8 cellular contexts compared by ENCODE assay signal in the genomic region with DNA sequence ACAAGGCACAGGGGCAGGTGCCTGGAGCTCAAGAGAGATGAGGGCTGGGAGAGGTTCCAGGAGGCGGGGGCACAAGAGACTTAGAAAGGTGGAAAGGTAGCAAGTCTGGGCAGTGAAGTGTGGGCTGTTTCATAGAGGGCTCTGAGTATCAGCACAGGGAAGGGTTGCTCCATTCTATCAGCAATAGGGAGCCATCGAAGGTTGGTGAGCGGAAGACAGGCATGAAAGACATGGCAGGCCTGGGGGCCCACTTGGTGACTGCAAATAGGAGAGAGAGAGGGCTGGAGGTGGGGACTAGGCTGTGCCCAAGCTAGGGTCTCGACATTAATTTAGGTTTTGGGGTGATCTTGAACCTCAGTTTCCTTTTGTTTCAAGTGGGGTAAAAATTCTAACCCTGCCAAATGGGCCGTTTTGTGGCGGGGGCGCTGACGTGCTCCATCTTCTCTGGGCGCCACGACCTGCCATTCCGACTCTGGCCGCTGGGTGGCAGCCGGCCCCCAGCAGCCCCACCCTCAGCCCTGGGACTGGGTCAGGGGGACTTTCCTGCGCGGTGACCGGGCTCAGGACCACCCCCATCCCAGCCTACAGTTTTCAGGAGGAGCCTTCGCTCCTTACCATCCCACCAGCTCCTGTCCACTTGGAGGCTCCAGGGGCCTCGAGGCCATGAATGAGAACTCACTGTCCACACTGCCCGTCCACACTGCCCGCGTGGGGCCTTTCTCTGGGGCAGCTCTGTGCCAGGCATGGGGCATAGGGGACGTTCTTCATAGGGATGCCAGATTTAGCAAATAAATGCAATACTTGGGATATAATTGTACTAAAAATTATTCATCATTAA. TPM values are rescaled to one million over a fixed set of nuclear protein-coding genes. Genes with fewer than 3 reads are reported as not detected.
DNase-seq lines count a peak whose midpoint lies in the region; ATAC-seq, FAIRE-seq and TF ChIP-seq lines count a peak whose summit lies in the region.

No MANE protein-coding gene starts in this region.

- WGBS in right lobe of liver (ENCODE audit: insufficient coverage, low coverage, low lambda C conversion rate, missing lambda C conversion rate) = 24% methylated on average over 7 of the region's 22 CpGs

- peak; percentile 69 for DNase-seq in Calu3
- peak; percentile 58 for DNase-seq in HTR-8/SVneo (ENCODE audit: insufficient read length, low spot score)
- peak; percentile 76 for DNase-seq in activated CD4-positive, CD25-positive, alpha-beta regulatory T cell treated with anti-CD3 and anti-CD28 coated beads, Interleukin-2, amount 50 U/mL, for 72 hours
- DNase-seq in cerebellar cortex (ENCODE audit: low spot score) = peak; percentile 47
- peak in 1 of 3 donors; percentile 44 for DNase-seq in right lobe of liver
- peak; percentile 5 for DNase-seq in stimulated activated CD8-positive, alpha-beta memory T cell treated with anti-CD3 and anti-CD28 coated beads, Interleukin-15, amount 100 ng/mL, for 1 hour (ENCODE audit: low read depth)
- no peak for DNase-seq in T1000 (lab: John Stamatoyannopoulos, UW)

- no peak overlapping the region for H3K4me3 Mint-ChIP-seq in Calu3 (ENCODE audit: low read depth, unreplicated experiment)

- no peaks in the 10 kb centered on the region for H3K4me1 Mint-ChIP-seq in Calu3 (ENCODE audit: low read depth, unreplicated experiment)

- H3K4me1 ChIP-seq in right lobe of liver = no peaks in the 10 kb centered on the region

- CTCF ChIA-PET in Calu3 (lab: Charles Lee) = interaction anchor here (0.6 to 1.3 kb wide), 3 partner anchors 22 to 360 kb away, joined by 3 to 4 read pairs (median 3); no protein-coding TSS in a partner anchor

- no TSS peak for BruUV-seq in Calu3 (replicated peaks; lab: Mats Ljungman, UMichigan)

- no peak overlapping the region for H3K27ac Mint-ChIP-seq in Calu3 (ENCODE audit: unreplicated experiment)

- no peak overlapping the region for H3K27ac ChIP-seq in right lobe of liver

- intact Hi-C loops in Calu3 (cut with micrococcal nuclease; ENCODE audit: unreplicated experiment) = loop anchor here (2.0 to 5.0 kb wide), 2 partner anchors 283 to 362 kb away; no protein-coding TSS in a partner anchor
- intact Hi-C loops in right lobe of liver (cut with DNase I) = loop anchor here in 1 of 2 donors (5.0 kb wide), 1 partner anchor 357 kb away; no protein-coding TSS in a partner anchor

- ATAC-seq in right lobe of liver (peak; percentile 74 to 87 (median 84)), HG03039 (IDR thresholded peaks at IDR 0.05; ENCODE audit: unreplicated experiment) (no peak)

- no peaks in the 10 kb centered on the region for H3K36me3 ChIP-seq in right lobe of liver

- no peaks in the 10 kb centered on the region for H3K27me3 ChIP-seq in right lobe of liver

- no peaks in the 10 kb centered on the region for H3K9me3 ChIP-seq in right lobe of liver

- FAIRE-seq in HTR-8/SVneo (lab: Jason Lieb, UNC) = peak; percentile 13

- peaks cover 91% of the 10 kb centered on the region for H3K27me3 Mint-ChIP-seq in Calu3 (ENCODE audit: unreplicated experiment)

- no peaks in the 10 kb centered on the region for H3K36me3 Mint-ChIP-seq in Calu3 (ENCODE audit: insufficient read depth, unreplicated experiment)

- TF ChIP-seq CTCF in Calu3 (IDR thresholded peaks at IDR 0.05; ENCODE audit: unreplicated experiment) (peak; percentile 99), right lobe of liver (IDR thresholded peaks at IDR 0.05) (peak; percentile 87 to 95 (median 94))

- H3K9me3 Mint-ChIP-seq in Calu3 (ENCODE audit: low read depth, unreplicated experiment) = no peaks in the 10 kb centered on the region

- H3K4me3 ChIP-seq in right lobe of liver = no peak overlapping the region

- no peak for TF ChIP-seq POLR2A in right lobe of liver (IDR thresholded peaks at IDR 0.05)

RNA-seq across cellular contexts. Expression of a gene that starts 37.2 kb away (rescaled TPM):
- total RNA-seq in Calu3 (2022) = 193 and 205 TPM in 2 replicates
- 100 to 1,000 TPM; 165 to 375 (median 230) TPM for total RNA-seq in right lobe of liver
